8 cellular contexts compared by ENCODE assay signal in the genomic region with DNA sequence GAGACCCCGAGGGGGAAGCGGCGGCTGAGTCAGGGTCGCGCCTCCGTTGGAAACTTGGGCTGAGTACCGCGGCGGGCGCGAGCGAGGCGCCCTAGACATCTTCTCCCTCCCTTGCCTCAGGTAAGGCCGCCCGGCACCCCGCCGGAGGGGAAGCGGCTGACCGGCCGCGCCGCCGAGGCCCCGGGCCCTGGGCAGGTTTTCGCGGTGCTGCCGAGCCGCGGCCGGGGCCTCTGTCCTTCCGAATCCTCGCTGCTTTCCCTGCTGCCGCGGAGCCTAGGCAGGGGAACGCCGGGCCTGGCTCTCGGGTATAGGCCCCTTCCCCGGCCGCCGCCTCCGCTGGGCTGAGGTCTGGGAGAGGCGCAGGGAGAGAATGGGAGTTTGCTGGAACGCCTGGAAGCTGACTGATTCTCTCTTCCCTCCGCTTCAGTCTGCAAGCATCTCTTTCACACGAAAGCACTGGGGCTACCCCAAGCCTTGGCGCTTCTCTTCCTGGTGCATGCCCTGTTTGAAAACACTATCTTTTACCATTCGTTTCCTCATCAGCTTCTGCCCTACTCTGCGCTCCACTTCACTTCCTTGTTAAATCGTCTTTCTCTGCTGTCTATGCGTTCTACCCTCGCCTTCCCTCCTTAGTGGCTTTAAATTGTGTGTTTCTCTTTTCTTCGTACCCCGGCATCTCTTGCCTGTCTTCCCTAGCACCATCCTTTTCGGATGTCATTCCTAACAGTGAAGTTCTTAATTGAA. TPM values are rescaled to one million over a fixed set of nuclear protein-coding genes. Genes with fewer than 3 reads are reported as not detected.
DNase-seq lines count a peak whose midpoint lies in the region; ATAC-seq and TF ChIP-seq lines count a peak whose summit lies in the region.

No MANE protein-coding gene starts in this region.

- H3K4me1 Mint-ChIP-seq in naive thymus-derived CD4-positive, alpha-beta T cell, result peaks cover 36 to 47% (median 43%) of the 10 kb centered on the region in 7 donors

- H3K9me3 Mint-ChIP-seq in naive thymus-derived CD4-positive, alpha-beta T cell, result peaks cover 0 to 6% (median 2%) of the 10 kb centered on the region in 11 donors

- H3K36me3 ChIP-seq in OCI-LY1 (ENCODE audit: insufficient read depth, low read length) (no peaks in the 10 kb centered on the region), tibial nerve (no peaks in the 10 kb centered on the region)
- H3K36me3 ChIP-seq in naive thymus-derived CD4-positive, alpha-beta T cell (ENCODE audit: control insufficient read depth in 2 of 3, insufficient read depth in 3 of 3, low read length in 3 of 3), result peaks cover 0 to 7% (median 0%) of the 10 kb centered on the region in 3 experiments

- no peak overlapping the region for H2AFZ ChIP-seq in OCI-LY1 (ENCODE audit: low read length)

- H3K27ac ChIP-seq in OCI-LY1 (ENCODE audit: low read depth, low read length, poor library complexity, severe bottlenecking), result peak overlapping the region; percentile 73
- peak overlapping the region; percentile 96 for H3K27ac ChIP-seq in naive thymus-derived CD4-positive, alpha-beta T cell (ENCODE audit: low read depth, low read length)
- H3K27ac ChIP-seq in tibial nerve, result peak overlapping the region; percentile 92 to 99 (median 97)

- peak; percentile 84 for DNase-seq in activated CD8-positive, alpha-beta memory T cell treated with anti-CD3 and anti-CD28 coated beads for 24 hours
- DNase-seq in activated CD8-positive, alpha-beta memory T cell treated with anti-CD3 and anti-CD28 coated beads, Interleukin-2, amount 50 U/mL, for 48 hours, result no peak
- DNase-seq in activated T-helper 1 cell treated with Interleukin-2 at 50 U/mL for 16 hours (ENCODE audit: low read depth), result peak; percentile 17
- DNase-seq in fibroblast of mammary gland (ENCODE audit: low read depth), result peak; percentile 54
- DNase-seq in naive thymus-derived CD4-positive, alpha-beta T cell, result peak in 8 of 9 donors; percentile 44 to 74 (median 65)
- DNase-seq in tibial nerve (ENCODE audit: low spot score in 2 of 2), result peak in 1 of 2 donors; percentile 10

- peak overlapping the region; percentile 99 to 100 (median 100) for H3K27ac Mint-ChIP-seq in naive thymus-derived CD4-positive, alpha-beta T cell

- H3K79me2 ChIP-seq in OCI-LY1 (ENCODE audit: insufficient read depth, low read length), result peaks cover 51% of the 10 kb centered on the region

- WGBS in tibial nerve, 2 donors, result 0 to 1% methylated on average over 34 to 44 of the region's 54 CpGs

- H3K27me3 ChIP-seq in OCI-LY1 (ENCODE audit: insufficient read depth, low read length), result no peaks in the 10 kb centered on the region
- H3K27me3 ChIP-seq in naive thymus-derived CD4-positive, alpha-beta T cell (ENCODE audit: control insufficient read depth in 2 of 2, insufficient read depth in 2 of 2, low read length in 2 of 2), result no peaks in the 10 kb centered on the region
- H3K27me3 ChIP-seq in tibial nerve, result no peaks in the 10 kb centered on the region

- H3K9me2 ChIP-seq in OCI-LY1 (ENCODE audit: low read depth, low read length), result no peaks in the 10 kb centered on the region

- intact Hi-C loops in naive thymus-derived CD4-positive, alpha-beta T cell (cut with micrococcal nuclease), result loop anchor here (2.0 to 5.0 kb wide), 8 partner anchors 75 to 1481 kb away; a partner anchor contains a TSS

- H3K4me1 ChIP-seq in OCI-LY1 (ENCODE audit: insufficient read depth, low read length, severe bottlenecking) (peaks cover 32% of the 10 kb centered on the region), tibial nerve (peaks cover 0 to 39% (median 20%) of the 10 kb centered on the region in 4 donors)
- H3K4me1 ChIP-seq in naive thymus-derived CD4-positive, alpha-beta T cell (ENCODE audit: control insufficient read depth in 2 of 2, insufficient read depth in 2 of 2, low read length in 2 of 2), result peaks cover 21 to 37% of the 10 kb centered on the region in 2 donors

- H3K4me3 Mint-ChIP-seq in naive thymus-derived CD4-positive, alpha-beta T cell, result peak overlapping the region; percentile 92 to 100 (median 98)

- 0 out of 2 replicates have a peak, but pooled peaks cover 3% of the 10 kb centered on the region for H3K9me3 ChIP-seq in OCI-LY1 (ENCODE audit: low read length)
- H3K9me3 ChIP-seq in naive thymus-derived CD4-positive, alpha-beta T cell (ENCODE audit: control insufficient read depth in 2 of 3, low read length in 3 of 3), result no peaks in the 10 kb centered on the region
- peaks cover 0 to 6% (median 0%) of the 10 kb centered on the region in 4 donors for H3K9me3 ChIP-seq in tibial nerve

- H3K27me3 Mint-ChIP-seq in naive thymus-derived CD4-positive, alpha-beta T cell, result no peaks in the 10 kb centered on the region

- peak overlapping the region; percentile 93 for H3K9ac ChIP-seq in OCI-LY1 (ENCODE audit: low read length)

- H4K20me1 ChIP-seq in OCI-LY1 (ENCODE audit: insufficient read depth, low read length), result no peaks in the 10 kb centered on the region

- H3K4me2 ChIP-seq in OCI-LY1 (ENCODE audit: low read length), result peak overlapping the region; percentile 74

- TF ChIP-seq CTCF in OCI-LY1 (IDR thresholded peaks at IDR 0.05; ENCODE audit: low read length) (no peak), fibroblast of mammary gland (conservative IDR thresholded peaks at IDR 0.05; ENCODE audit: control insufficient read depth, insufficient read depth, low read depth, low read length) (no peak), tibial nerve (IDR thresholded peaks at IDR 0.05) (no peak)

- POLR2A ChIA-PET in naive thymus-derived CD4-positive, alpha-beta T cell (lab: Charles Lee), result interaction anchor here (0.6 to 3.8 kb wide), 8 partner anchors 12 to 192 kb away, joined by 3 to 55 read pairs (median 6); a partner anchor contains a TSS

- no peaks in the 10 kb centered on the region for H3F3A ChIP-seq in OCI-LY1 (ENCODE audit: insufficient read depth, low read length)

- H3K36me3 Mint-ChIP-seq in naive thymus-derived CD4-positive, alpha-beta T cell, result peaks cover 2 to 15% (median 5%) of the 10 kb centered on the region in 5 donors

- peak; percentile 8 for ATAC-seq in HG03045 (IDR thresholded peaks at IDR 0.05; ENCODE audit: unreplicated experiment)
- no peak for ATAC-seq in naive thymus-derived CD4-positive, alpha-beta T cell

- peak overlapping the region; percentile 96 for H3K4me3 ChIP-seq in OCI-LY1 (ENCODE audit: low read depth, low read length, poor library complexity, severe bottlenecking)
- H3K4me3 ChIP-seq in fibroblast of mammary gland (ENCODE audit: control insufficient read depth, low read depth, low read length), result peak overlapping the region; percentile 89
- peak overlapping the region; percentile 83 for H3K4me3 ChIP-seq in naive thymus-derived CD4-positive, alpha-beta T cell (ENCODE audit: low read length)
- peak overlapping the region; percentile 67 to 96 (median 94) for H3K4me3 ChIP-seq in tibial nerve

- TF ChIP-seq POLR2A in tibial nerve (IDR thresholded peaks at IDR 0.05), result no peak

- CTCF ChIA-PET in naive thymus-derived CD4-positive, alpha-beta T cell (lab: Charles Lee), result interaction anchor here (1.4 kb wide), 1 partner anchor 125 kb away, joined by 3 read pairs; no protein-coding TSS in a partner anchor

- TF ChIP-seq EP300 in tibial nerve (IDR thresholded peaks at IDR 0.05), result peak in 1 of 2 donors; percentile 3

RNA-seq across cellular contexts. Expression of a gene that starts 0.7 kb away (rescaled TPM):
- total RNA-seq in naive thymus-derived CD4-positive, alpha-beta T cell, result 10 to 100 TPM; 46.0 to 89.5 (median 78.8) TPM
- polyA plus RNA-seq in naive thymus-derived CD4-positive, alpha-beta T cell, result 10 to 100 TPM; 52.0 to 74.7 TPM
- 10 to 100 TPM; 35.1 to 72.6 (median 61.5) TPM for total RNA-seq in tibial nerve
